ENCODE assay signal across 8 cellular contexts in the genomic region with DNA sequence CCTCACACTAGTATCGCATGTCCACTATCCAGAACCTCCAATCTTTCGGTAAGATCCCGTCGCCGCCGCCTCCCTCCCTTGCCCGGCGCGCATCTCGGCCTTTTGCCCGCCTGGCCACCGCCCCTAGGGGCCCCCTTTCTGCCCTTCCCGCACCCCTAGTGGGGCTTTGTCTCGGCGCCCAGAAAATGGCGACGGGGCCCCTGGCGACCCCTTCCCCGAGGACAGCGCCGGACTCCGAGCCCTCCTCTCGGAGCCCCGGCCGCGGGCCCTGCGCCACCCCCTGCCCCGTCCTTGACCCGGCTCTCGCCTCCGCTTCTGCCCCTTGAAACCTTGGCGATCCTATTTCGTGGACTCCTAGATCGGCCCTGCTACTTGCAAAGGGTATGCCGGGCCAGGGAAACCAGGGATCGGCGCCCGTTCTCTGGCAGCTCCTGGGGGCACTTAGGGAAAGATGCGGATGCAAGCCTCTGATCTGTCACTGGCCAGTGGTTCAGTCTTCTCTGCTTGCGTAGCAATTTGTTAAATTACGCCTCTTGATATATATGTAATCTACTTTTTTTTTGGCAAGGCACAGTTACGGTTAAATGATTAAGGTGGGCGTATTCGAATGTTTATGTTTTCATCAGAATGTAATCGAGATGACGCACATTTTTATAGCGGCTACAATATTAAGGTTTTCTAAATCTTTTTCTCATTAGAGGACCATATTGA. TPM values are rescaled to one million over a fixed set of nuclear protein-coding genes. Genes with fewer than 3 reads are reported as not detected.
DNase-seq lines count a peak whose midpoint lies in the region; ATAC-seq and TF ChIP-seq lines count a peak whose summit lies in the region.

No MANE protein-coding gene starts in this region.

- H3K4me1 Mint-ChIP-seq in CD4-positive, alpha-beta T cell (ENCODE audit: low read depth) = peaks cover 50% of the 10 kb centered on the region
- peaks cover 17% of the 10 kb centered on the region for H3K4me1 Mint-ChIP-seq in T-helper 1 cell treated with Interleukin-12 subunit alpha and Interleukin-12 subunit beta and Interleukin-4 antibody, amounts not matched to agents 30 μg/mL and 1 μg/mL, for 36 hours (ENCODE audit: low read depth)

- POLR2A ChIA-PET in CD4-positive, alpha-beta T cell (lab: Charles Lee) = interaction anchor here (1.0 to 2.7 kb wide), 9 partner anchors 12 to 1652 kb away, joined by 3 to 16 read pairs (median 4); a partner anchor contains a TSS

- no peaks in the 10 kb centered on the region for H3K27me3 ChIP-seq in CD4-positive, alpha-beta T cell (ENCODE audit: control insufficient read depth, insufficient read depth, low read length)

- H3K9me3 Mint-ChIP-seq in CD4-positive, alpha-beta T cell = no peaks in the 10 kb centered on the region
- H3K9me3 Mint-ChIP-seq in T-helper 1 cell treated with Interleukin-12 subunit alpha and Interleukin-12 subunit beta and Interleukin-4 antibody, amounts not matched to agents 30 μg/mL and 1 μg/mL, for 36 hours = no peaks in the 10 kb centered on the region

- TF ChIP-seq CTCF in CD4-positive, alpha-beta T cell (IDR thresholded peaks at IDR 0.05) = no peak
- no peak for TF ChIP-seq CTCF in coronary artery (IDR thresholded peaks at IDR 0.05)

- H3K27ac Mint-ChIP-seq in CD4-positive, alpha-beta T cell = peak overlapping the region; percentile 100
- peak overlapping the region; percentile 97 for H3K27ac Mint-ChIP-seq in T-helper 1 cell treated with Interleukin-12 subunit alpha and Interleukin-12 subunit beta and Interleukin-4 antibody, amounts not matched to agents 30 μg/mL and 1 μg/mL, for 36 hours

- H3K4me3 Mint-ChIP-seq in CD4-positive, alpha-beta T cell = peak overlapping the region; percentile 100
- peak overlapping the region; percentile 100 for H3K4me3 Mint-ChIP-seq in T-helper 1 cell treated with Interleukin-12 subunit alpha and Interleukin-12 subunit beta and Interleukin-4 antibody, amounts not matched to agents 30 μg/mL and 1 μg/mL, for 36 hours

- no peaks in the 10 kb centered on the region for H3K27me3 Mint-ChIP-seq in CD4-positive, alpha-beta T cell
- no peaks in the 10 kb centered on the region for H3K27me3 Mint-ChIP-seq in T-helper 1 cell treated with Interleukin-12 subunit alpha and Interleukin-12 subunit beta and Interleukin-4 antibody, amounts not matched to agents 30 μg/mL and 1 μg/mL, for 36 hours (ENCODE audit: low read depth)

- peaks cover 57% of the 10 kb centered on the region for H3K36me3 Mint-ChIP-seq in CD4-positive, alpha-beta T cell (ENCODE audit: low read depth)
- peaks cover 24% of the 10 kb centered on the region for H3K36me3 Mint-ChIP-seq in T-helper 1 cell treated with Interleukin-12 subunit alpha and Interleukin-12 subunit beta and Interleukin-4 antibody, amounts not matched to agents 30 μg/mL and 1 μg/mL, for 36 hours (ENCODE audit: low read depth)

- intact Hi-C loops in CD4-positive, alpha-beta T cell (cut with DNase I, micrococcal nuclease) = loop anchor here (1.0 to 5.0 kb wide), 9 partner anchors 143 to 1702 kb away; a partner anchor contains a TSS

- CTCF ChIA-PET in CD4-positive, alpha-beta T cell (lab: Charles Lee) = interaction anchor here (1.1 kb wide), 1 partner anchor 13 kb away, joined by 5 read pairs; no protein-coding TSS in a partner anchor

- H3K4me3 ChIP-seq in coronary artery = peak overlapping the region; percentile 87

- no peaks in the 10 kb centered on the region for H3K9me3 ChIP-seq in CD4-positive, alpha-beta T cell (ENCODE audit: control insufficient read depth, low read length)

- peak; percentile 18 for ATAC-seq in CD4-positive, alpha-beta T cell (ENCODE audit: poor library complexity)
- ATAC-seq in GM19324 (IDR thresholded peaks at IDR 0.05; ENCODE audit: low FRiP score, unreplicated experiment) = peak; percentile 22
- ATAC-seq in HG03354 (IDR thresholded peaks at IDR 0.05; ENCODE audit: poor library complexity, severe bottlenecking, unreplicated experiment) = peak; percentile 38
- ATAC-seq in left lobe of liver = peak; percentile 51

- peak in 7 of 10 experiments; percentile 7 to 44 (median 12) for DNase-seq in CD4-positive, alpha-beta T cell
- peak; percentile 82 for DNase-seq in coronary artery (ENCODE audit: low spot score)
- peak; percentile 70 for DNase-seq in left lobe of liver (ENCODE audit: low spot score)
- peak; percentile 21 to 28 for DNase-seq in stimulated activated CD8-positive, alpha-beta memory T cell treated with anti-CD3 and anti-CD28 coated beads, Interleukin-2, amount 100 ng/mL, for 48 hours (ENCODE audit: low read depth in 2 of 2)
- DNase-seq in SIG-M5 (lab: John Stamatoyannopoulos, UW) = no peak

- peak overlapping the region; percentile 91 for H3K27ac ChIP-seq in CD4-positive, alpha-beta T cell (ENCODE audit: low read depth, low read length)
- peak overlapping the region; percentile 98 to 99 for H3K27ac ChIP-seq in coronary artery

RNA-seq across cellular contexts. Expression of a gene that starts 0.6 kb away (rescaled TPM):
- total RNA-seq in CD4-positive, alpha-beta T cell = 100 to 1,000 TPM; 112 to 120 TPM
- 17.9 TPM for total RNA-seq in left lobe of liver
